Comparison of ENCODE assay signal across 15 cellular contexts in genomic region chrX:38061335-38061734, GRCh38. TPM values are rescaled to one million over a fixed set of nuclear protein-coding genes. Genes with fewer than 3 reads are reported as not detected.
A peak's percentile ranks its signal among the peaks of the same experiment; 100 is the strongest.
DNase-seq lines count a peak whose midpoint lies in the region; ATAC-seq, FAIRE-seq and TF ChIP-seq lines count a peak whose summit lies in the region.
"Had no signal": no experiment of that assay in that cellular context is flagged by ENCODE, and none has a peak within 500 bp of the region (broad histone marks: within the 10 kb centered on the region; RNA-seq: fewer than 3 reads in every experiment).

No MANE protein-coding gene starts in this region.

- H3K4me1 ChIP-seq in GM23338 (ENCODE audit: insufficient read depth): no peaks in the 10 kb centered on the region
- no peaks in the 10 kb centered on the region for H3K4me1 ChIP-seq in mesendoderm (ENCODE audit: control insufficient read depth, low read depth, low read length)
- no peaks in the 10 kb centered on the region for H3K4me1 ChIP-seq in effector memory CD4-positive, alpha-beta T cell (ENCODE audit: control insufficient read depth, insufficient read depth, low read length, poor library complexity, severe bottlenecking)

- H3K4ac ChIP-seq in mesendoderm (ENCODE audit: low read depth, low read length): no peak overlapping the region

- no peak overlapping the region for H2BK5ac ChIP-seq in mesendoderm (ENCODE audit: low read length)

- H3K27me3 Mint-ChIP-seq in GM23338 (ENCODE audit: insufficient read depth, low read depth, poor library complexity): no peaks in the 10 kb centered on the region

- H2AK5ac ChIP-seq in mesendoderm (ENCODE audit: low read length): no peak overlapping the region

- no peaks in the 10 kb centered on the region for H3K9me3 Mint-ChIP-seq in GM23338
- H3K9me3 Mint-ChIP-seq: naive thymus-derived CD8-positive, alpha-beta T cell had no signal

- no peak overlapping the region for H2AFZ ChIP-seq in GM23338

- no peak overlapping the region for H3K9ac ChIP-seq in mesendoderm (ENCODE audit: low read length)

- H3K4me1 Mint-ChIP-seq in GM23338: peaks cover 2% of the 10 kb centered on the region; the same call in 1 of the 3 replicates
- H3K4me1 Mint-ChIP-seq: immature natural killer cell; naive thymus-derived CD8-positive, alpha-beta T cell had no signal

- DNase-seq in GM23338 (ENCODE audit: low spot score) (peak; percentile 1), NCI-H460 (ENCODE audit: extremely low read depth, low read depth) (peak; percentile 28), bronchial epithelial cell (ENCODE audit: low read depth) (peak; percentile 36), mesendoderm (peak; percentile 52), RPMI8226 (no peak), GF-D8 (lab: John Stamatoyannopoulos, UW) (no peak), H7 (no peak)
- no peak for DNase-seq in effector memory CD4-positive, alpha-beta T cell
- DNase-seq: DMS79 treated with DMSO at 0.1 percent for 48 hours; immature natural killer cell; naive thymus-derived CD8-positive, alpha-beta T cell; NCI-H526 treated with DMSO at 0.1 percent for 48 hours had no signal

- ATAC-seq in GM23338: no peak
- ATAC-seq: naive thymus-derived CD8-positive, alpha-beta T cell had no signal

- H3K4me2 ChIP-seq in GM23338 (no peak overlapping the region), mesendoderm (ENCODE audit: low read length) (no peak overlapping the region)

- no peak for TF ChIP-seq CTCF in GM23338 (conservative IDR thresholded peaks at IDR 0.05; ENCODE audit: low read depth in 2 of 2)
- TF ChIP-seq CTCF in bronchial epithelial cell (IDR thresholded peaks at IDR 0.05; ENCODE audit: insufficient read depth, low read length, severe bottlenecking): no peak

- H2BK15ac ChIP-seq in mesendoderm (replicated peaks; ENCODE audit: low read depth): no peak overlapping the region

- no peak overlapping the region for H4K5ac ChIP-seq in mesendoderm (ENCODE audit: low read length)

- no peaks in the 10 kb centered on the region for H3K9me3 ChIP-seq in effector memory CD4-positive, alpha-beta T cell (ENCODE audit: control insufficient read depth, low read length)

- H3K4me3 ChIP-seq in GM23338: no peak overlapping the region
- H3K4me3 ChIP-seq in bronchial epithelial cell (ENCODE audit: low read depth, low read length): no peak overlapping the region
- H3K4me3 ChIP-seq in mesendoderm (ENCODE audit: low read length): no peak overlapping the region
- no peak overlapping the region for H3K4me3 ChIP-seq in effector memory CD4-positive, alpha-beta T cell (ENCODE audit: insufficient read depth, low read depth, low read length, poor library complexity, severe bottlenecking)
- H3K4me3 ChIP-seq in H7 (ENCODE audit: insufficient read depth, low read depth, low read length): no peak overlapping the region

- no peaks in the 10 kb centered on the region for H3K27me3 ChIP-seq in GM23338 (ENCODE audit: insufficient read depth)
- H3K27me3 ChIP-seq in bronchial epithelial cell (ENCODE audit: control insufficient read depth, insufficient read depth, low read length): no peaks in the 10 kb centered on the region
- no peaks in the 10 kb centered on the region for H3K27me3 ChIP-seq in mesendoderm (ENCODE audit: insufficient read depth, low read length, poor library complexity)
- H3K27me3 ChIP-seq in effector memory CD4-positive, alpha-beta T cell (replicated peaks; ENCODE audit: control insufficient read depth, insufficient read depth, low read length, poor library complexity, severe bottlenecking): no peaks in the 10 kb centered on the region
- no peaks in the 10 kb centered on the region for H3K27me3 ChIP-seq in H7 (ENCODE audit: control insufficient read depth, insufficient read depth, low read length)

- H3K36me3 ChIP-seq in GM23338 (ENCODE audit: insufficient read depth) (no peaks in the 10 kb centered on the region), bronchial epithelial cell (ENCODE audit: control insufficient read depth, insufficient read depth, low read length) (no peaks in the 10 kb centered on the region), mesendoderm (ENCODE audit: control insufficient read depth, insufficient read depth, low read length) (no peaks in the 10 kb centered on the region), H7 (replicated peaks; ENCODE audit: control insufficient read depth, insufficient read depth, low read length) (no peaks in the 10 kb centered on the region)
- H3K36me3 ChIP-seq in effector memory CD4-positive, alpha-beta T cell (ENCODE audit: control insufficient read depth, insufficient read depth, low read length): no peaks in the 10 kb centered on the region

- H4K20me1 ChIP-seq in GM23338 (replicated peaks; ENCODE audit: insufficient read depth): no peaks in the 10 kb centered on the region

- FAIRE-seq in bronchial epithelial cell (lab: Jason Lieb, UNC): no peak

- no peak overlapping the region for H3K18ac ChIP-seq in mesendoderm (ENCODE audit: low read length)

- H3K4me3 Mint-ChIP-seq in GM23338: no peak overlapping the region
- H3K4me3 Mint-ChIP-seq: activated naive CD8-positive, alpha-beta T cell; immature natural killer cell; naive thymus-derived CD8-positive, alpha-beta T cell had no signal

- H3K27ac ChIP-seq in GM23338 (ENCODE audit: low read depth): no peak overlapping the region
- no peak overlapping the region for H3K27ac ChIP-seq in mesendoderm (ENCODE audit: low read depth, low read length)
- H3K27ac ChIP-seq in effector memory CD4-positive, alpha-beta T cell (ENCODE audit: insufficient read depth, low read length, poor library complexity, severe bottlenecking): no peak overlapping the region

- WGBS in mesendoderm (ENCODE audit: extremely low coverage, insufficient coverage, low lambda C conversion rate): no CpG with 5 or more reads among the region's 2 CpGs

- H3K79me1 ChIP-seq in mesendoderm (ENCODE audit: low read length): no peaks in the 10 kb centered on the region

- no peak overlapping the region for H4K8ac ChIP-seq in mesendoderm (ENCODE audit: low read depth, low read length)

- no peaks in the 10 kb centered on the region for H3K36me3 Mint-ChIP-seq in GM23338 (ENCODE audit: low read depth)
- H3K36me3 Mint-ChIP-seq: activated naive CD8-positive, alpha-beta T cell; immature natural killer cell; naive thymus-derived CD8-positive, alpha-beta T cell had no signal

- H3F3A ChIP-seq in GM23338 (replicated peaks; ENCODE audit: low read depth): no peaks in the 10 kb centered on the region

- H3K9me2 ChIP-seq in GM23338 (ENCODE audit: insufficient read depth): no peaks in the 10 kb centered on the region

- H3K79me2 ChIP-seq in GM23338 (replicated peaks; ENCODE audit: insufficient read depth) (no peaks in the 10 kb centered on the region), mesendoderm (ENCODE audit: control insufficient read depth, insufficient read depth, low read length) (no peaks in the 10 kb centered on the region)

- no peak overlapping the region for H3K27ac Mint-ChIP-seq in GM23338
- H3K27ac Mint-ChIP-seq: activated naive CD8-positive, alpha-beta T cell; immature natural killer cell; naive thymus-derived CD8-positive, alpha-beta T cell had no signal

- no peak overlapping the region for H2BK120ac ChIP-seq in mesendoderm (ENCODE audit: low read depth, low read length)

- no peak overlapping the region for H3K56ac ChIP-seq in mesendoderm (ENCODE audit: low read length)

- no peak overlapping the region for H3K23ac ChIP-seq in mesendoderm (ENCODE audit: low read length)

TF ChIP-seq in GM23338, 12 proteins besides CTCF, POLR2A, EP300 and RAD21 (continues in another document):
- no peak for TF ChIP-seq REST (IDR thresholded peaks at IDR 0.05; ENCODE audit: unreplicated experiment)
- no peak for TF ChIP-seq EZH2 (IDR thresholded peaks at IDR 0.05; ENCODE audit: low read depth, unreplicated experiment)
- no peak for TF ChIP-seq ETS1 (IDR thresholded peaks at IDR 0.05)
- TF ChIP-seq CREB1 (CRISPR knock-in tag; IDR thresholded peaks at IDR 0.05; ENCODE audit: low read depth): no peak
- TF ChIP-seq ZNF331 (CRISPR knock-in tag; IDR thresholded peaks at IDR 0.05; ENCODE audit: low read depth): no peak

RNA-seq across cellular contexts. Expression of gene SYTL5, which starts 55.0 kb away (rescaled TPM):
- 0.35 and 0.70 TPM in 2 replicates for total RNA-seq in GM23338 (2014; rRNA removed; shearing (Covaris generic))
- polyA plus RNA-seq in GM23338 (2016; fragmentation: Nextera tagmentation; extraction: Ambion mirVana): 0.23 and 0.24 TPM in 2 replicates
- 0.05 and 0.17 TPM in 2 replicates for total RNA-seq in NCI-H460 (2014; rRNA removed; shearing (Covaris generic))
- polyA plus RNA-seq in NCI-H460 (2014; cell fraction: nucleus; rRNA removed): not detected in 2 replicates
- total RNA-seq in bronchial epithelial cell: 1.3 and 10.2 TPM in 2 replicates
- polyA plus RNA-seq in mesendoderm (2013, experiment 1 of 2): 0.29 TPM
- 0.31 TPM for polyA plus RNA-seq in mesendoderm (2013, experiment 2 of 2)
- total RNA-seq in H7 (2014; rRNA removed; shearing (Covaris generic)): 0.11 and 0.35 TPM in 2 replicates
- total RNA-seq: activated CD8-positive, alpha-beta memory T cell treated with anti-CD3 and anti-CD28 coated beads for 36 hours; naive thymus-derived CD8-positive, alpha-beta T cell; T-helper 1 cell treated with Interleukin-12 subunit alpha and Interleukin-12 subunit beta and Interleukin-4 antibody, amounts not matched to agents 30 ng/mL and 1 ng/mL, for 36 hours had no signal
- polyA plus RNA-seq: immature natural killer cell; naive thymus-derived CD8-positive, alpha-beta T cell had no signal

Comparison
In these comparisons a context has a peak if more than half of its experiments do, and no peak if none do; other contexts are left out.
1. DNase-seq: peak in GM23338 (single experiment), NCI-H460 (single experiment), bronchial epithelial cell (single experiment) and mesendoderm (single experiment); none in RPMI8226 (single experiment), GF-D8 (single experiment), effector memory CD4-positive, alpha-beta T cell (0 of 3) and H7 (single experiment).